ENCODE assay signal across 16 cellular contexts in genomic region chr6:48957781-48958180, GRCh38.
DNase-seq lines count a peak whose midpoint lies in the region; TF ChIP-seq lines count a peak whose summit lies in the region.
"Had no signal": no experiment of that assay in that cellular context is flagged by ENCODE, and none has a peak within 500 bp of the region (broad histone marks: within the 10 kb centered on the region; RNA-seq: fewer than 3 reads in every experiment).

No MANE protein-coding gene starts in this region.

- H3K27me3 Mint-ChIP-seq in MCF 10A (ENCODE audit: insufficient read depth, unreplicated experiment) (no peaks in the 10 kb centered on the region), immature natural killer cell (ENCODE audit: low read depth in 3 of 3) (no peaks in the 10 kb centered on the region)

- CTCF ChIA-PET in MCF 10A (lab: Yijun Ruan, JAX): interaction anchor here (0.6 to 0.7 kb wide), 4 partner anchors 8 to 735 kb away, joined by 3 to 5 read pairs (median 3); no protein-coding TSS in a partner anchor

- H3K27ac Mint-ChIP-seq in MCF 10A (ENCODE audit: low read depth, unreplicated experiment) (no peak overlapping the region), immature natural killer cell (no peak overlapping the region)

- DNase-seq in MCF 10A (ENCODE audit: unreplicated experiment) (peak; percentile 17), breast epithelium (ENCODE audit: low spot score in 2 of 2) (no peak), adipocyte (ENCODE audit: low read depth) (no peak), fibroblast of pulmonary artery (ENCODE audit: low read depth) (peak; percentile 27), stromal cell of bone marrow (ENCODE audit: low read depth) (peak; percentile 13), NCI-H2227 treated with DMSO at 0.1 percent for 48 hours (lab: John Stamatoyannopoulos, UW) (no peak), immature natural killer cell (no peak), OCI-M1 (lab: John Stamatoyannopoulos, UW) (no peak)
- DNase-seq: C1 segment of cervical spinal cord, DND-41, NCI-H1417, NCI-H187 treated with DMSO at 0.1 percent for 48 hours, NCI-H446 treated with DMSO at 0.1 percent for 48 hours, PC-9 had no signal

- no peaks in the 10 kb centered on the region for H3K4me1 Mint-ChIP-seq in MCF 10A (ENCODE audit: insufficient read depth, unreplicated experiment)
- H3K4me1 Mint-ChIP-seq in immature natural killer cell: no peaks in the 10 kb centered on the region

- H3K36me3 Mint-ChIP-seq in MCF 10A (ENCODE audit: insufficient read depth, unreplicated experiment) (no peaks in the 10 kb centered on the region), immature natural killer cell (peaks cover 0 to 4% (median 0%) of the 10 kb centered on the region in 3 donors)

- no peaks in the 10 kb centered on the region for H3K9me3 ChIP-seq in breast epithelium
- no peaks in the 10 kb centered on the region for H3K9me3 ChIP-seq in adipocyte (ENCODE audit: control insufficient read depth, low read length)
- H3K9me3 ChIP-seq: HAP-1 had no signal

- no peaks in the 10 kb centered on the region for H3K27me3 ChIP-seq in breast epithelium
- no peaks in the 10 kb centered on the region for H3K27me3 ChIP-seq in adipocyte (replicated peaks; ENCODE audit: control insufficient read depth, insufficient read depth, low read length)

- POLR2A ChIA-PET in MCF 10A (lab: Yijun Ruan, JAX): interaction anchor here (1.3 kb wide), 1 partner anchor 19 kb away, joined by 3 read pairs; no protein-coding TSS in a partner anchor

- no peak for TF ChIP-seq CTCF in MCF 10A (IDR thresholded peaks at IDR 0.05; ENCODE audit: unreplicated experiment)
- TF ChIP-seq CTCF in breast epithelium (IDR thresholded peaks at IDR 0.05): no peak
- no peak for TF ChIP-seq CTCF in fibroblast of pulmonary artery (IDR thresholded peaks at IDR 0.05; ENCODE audit: low read length, missing control alignments)

- H3K36me3 ChIP-seq in breast epithelium: no peaks in the 10 kb centered on the region
- H3K36me3 ChIP-seq in adipocyte (ENCODE audit: control insufficient read depth, insufficient read depth, low read length, severe bottlenecking): no peaks in the 10 kb centered on the region
- H3K36me3 ChIP-seq: HAP-1 had no signal

- no TSS peak for BruUV-seq in MCF 10A (replicated peaks; lab: Mats Ljungman, UMichigan)

- intact Hi-C loops in MCF 10A (cut with micrococcal nuclease): no loop called here
- intact Hi-C loops in breast epithelium (cut with DNase I; ENCODE audit: low total_unique reads): no loop called here

- no peak overlapping the region for H3K4me3 Mint-ChIP-seq in MCF 10A (ENCODE audit: unreplicated experiment)
- no peak overlapping the region for H3K4me3 Mint-ChIP-seq in immature natural killer cell

- TF ChIP-seq POLR2A in breast epithelium (IDR thresholded peaks at IDR 0.05): no peak

- peak overlapping the region; percentile 32 for H3K9ac ChIP-seq in adipocyte (ENCODE audit: low read length)

- H3K4me1 ChIP-seq in breast epithelium: no peaks in the 10 kb centered on the region
- H3K4me1 ChIP-seq in adipocyte (ENCODE audit: control insufficient read depth, insufficient read depth, low read length): peaks cover 19% of the 10 kb centered on the region
- H3K4me1 ChIP-seq: HAP-1 had no signal

- H3K27ac ChIP-seq in breast epithelium: no peak overlapping the region
- H3K27ac ChIP-seq: 22Rv1, PC-9 had no signal

- H3K4me3 ChIP-seq in breast epithelium (no peak overlapping the region), adipocyte (ENCODE audit: low read length) (peak overlapping the region; percentile 38), fibroblast of pulmonary artery (replicated peaks; ENCODE audit: low read depth, low read length) (no peak overlapping the region)
- H3K4me3 ChIP-seq: HAP-1, PC-9 had no signal

- H3K9me3 Mint-ChIP-seq in MCF 10A (ENCODE audit: unreplicated experiment) (peaks cover 10% of the 10 kb centered on the region), immature natural killer cell (peaks cover 14 to 52% (median 23%) of the 10 kb centered on the region in 6 donors)

Comparison
In these comparisons a context has a peak if more than half of its experiments do, and no peak if none do; other contexts are left out.
1. DNase-seq: peak in MCF 10A (single experiment), fibroblast of pulmonary artery (single experiment) and stromal cell of bone marrow (single experiment); none in breast epithelium (0 of 2), adipocyte (single experiment), NCI-H2227 treated with DMSO at 0.1 percent for 48 hours (single experiment), immature natural killer cell (0 of 3) and OCI-M1 (single experiment).